Comparison of ENCODE assay signal across 1 cellular context in the genomic region with DNA sequence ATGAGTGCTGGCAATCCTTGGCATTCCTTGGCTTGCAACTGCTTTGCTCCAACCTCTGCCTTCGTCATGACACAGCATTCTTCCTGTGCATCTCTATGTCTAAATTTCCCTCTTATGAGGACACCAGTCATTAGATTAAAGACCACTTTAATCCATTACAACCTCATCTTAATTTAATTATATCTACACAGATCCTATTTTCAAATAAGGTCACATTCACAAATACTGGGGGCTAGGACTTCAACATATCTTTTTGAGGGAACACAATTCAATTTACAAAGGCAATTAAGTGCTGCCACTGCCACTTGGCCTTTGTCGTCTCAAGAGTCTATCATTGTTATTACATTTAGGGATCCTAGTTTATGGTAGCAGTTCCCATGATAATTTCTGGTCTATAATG.
TF ChIP-seq lines count a peak whose summit lies in the region.

No MANE protein-coding gene starts in this region.

TF ChIP-seq in GM12891, 5 proteins besides CTCF, POLR2A, EP300 and RAD21:
- TF ChIP-seq POU2F2 (IDR thresholded peaks at IDR 0.05; ENCODE audit: low read depth, low read length) (no peak), PAX5 (IDR thresholded peaks at IDR 0.05; ENCODE audit: insufficient read depth, low read length, severe bottlenecking) (no peak), POLR2AphosphoS5 (IDR thresholded peaks at IDR 0.05; ENCODE audit: low read depth, low read length) (no peak), SPI1 (IDR thresholded peaks at IDR 0.05; ENCODE audit: low read depth, low read length) (no peak), TAF1 (IDR thresholded peaks at IDR 0.05; ENCODE audit: low read depth, low read length) (no peak)
